Comparison of ENCODE assay signal across 23 cellular contexts in the genomic region with DNA sequence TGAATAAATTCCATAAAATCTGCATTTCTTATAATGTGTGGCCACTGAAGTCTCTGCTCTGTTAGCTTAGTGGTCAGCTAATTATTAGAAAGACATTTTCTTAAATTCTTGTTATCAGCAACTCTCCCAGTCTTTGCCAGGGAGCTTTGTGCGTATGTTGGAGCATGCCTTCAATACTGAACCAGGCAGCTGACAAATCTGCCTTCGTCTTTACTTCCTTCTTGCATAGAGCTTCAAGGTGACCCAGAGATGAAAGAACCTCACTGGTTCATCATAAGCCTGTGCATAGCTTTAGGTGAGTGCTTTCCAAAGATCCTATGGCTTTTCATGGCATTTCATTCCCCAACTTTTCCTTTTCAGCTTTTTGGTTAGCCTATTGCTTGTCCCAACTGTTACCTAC. TPM values are rescaled to one million over a fixed set of nuclear protein-coding genes. Genes with fewer than 3 reads are reported as not detected.
A peak's percentile ranks its signal among the peaks of the same experiment; 100 is the strongest.
DNase-seq lines count a peak whose midpoint lies in the region; ATAC-seq, FAIRE-seq and TF ChIP-seq lines count a peak whose summit lies in the region.
"Had no signal": no experiment of that assay in that cellular context is flagged by ENCODE, and none has a peak within 500 bp of the region (broad histone marks: within the 10 kb centered on the region; RNA-seq: fewer than 3 reads in every experiment).

No MANE protein-coding gene starts in this region.

- no peak overlapping the region for H4K8ac ChIP-seq in H1 (ENCODE audit: extremely low read depth, insufficient read depth, low read length)

- no peaks in the 10 kb centered on the region for H3K9me3 Mint-ChIP-seq in stimulated activated memory B cell treated with anti-CD40 and anti-IgM and Interleukin-4, amounts not matched to agents 10 μg/mL and 1 μg/mL and 100 μg/mL, for 72 hours

- H2BK5ac ChIP-seq in H1 (ENCODE audit: low read depth, low read length): no peak overlapping the region

- no peak overlapping the region for H3K4ac ChIP-seq in H1 (replicated peaks; ENCODE audit: insufficient read length, low read depth, low read length)

- H2BK120ac ChIP-seq in H1 (replicated peaks; ENCODE audit: low read depth, low read length): no peak overlapping the region

- DNase-seq in NOMO-1 treated with DMSO at 0.1 percent for 48 hours (lab: John Stamatoyannopoulos, UW; ENCODE audit: unreplicated experiment): peak; percentile 12
- no peak for DNase-seq in NOMO-1 (lab: John Stamatoyannopoulos, UW; ENCODE audit: unreplicated experiment in 2 of 2)
- DNase-seq in NB4 (ENCODE audit: low read depth): peak; percentile 28
- no peak for DNase-seq in H1 (ENCODE audit: low read depth in 1 of 2, low spot score in 2 of 2)
- DNase-seq in NCI-H226: no peak
- no peak for DNase-seq in GM03348 (ENCODE audit: low spot score)
- DNase-seq: 8988T, EL, GM23248, HCEC 1CT, MG63, NCI-H1105 treated with DMSO at 0.1 percent for 48 hours, NCI-H2081, NCI-H2171, NCI-H524 treated with DMSO at 0.1 percent for 48 hours, T-cell had no signal

- H4K5ac ChIP-seq in H1 (ENCODE audit: insufficient read length, low read depth, low read length): no peak overlapping the region

- no peak overlapping the region for H2BK20ac ChIP-seq in H1 (ENCODE audit: low read length)

- no peaks in the 10 kb centered on the region for H4K20me1 ChIP-seq in H1 (replicated peaks in 1 of 2; ENCODE audit: control insufficient read depth in 1 of 2, insufficient read depth in 2 of 2, low read length in 2 of 2)

- ATAC-seq in stimulated activated memory B cell treated with anti-CD40 and anti-IgM and Interleukin-4, amounts not matched to agents 10 μg/mL and 1 μg/mL and 100 μg/mL, for 72 hours: no peak
- no peak for ATAC-seq in GM21390 (IDR thresholded peaks at IDR 0.05; ENCODE audit: unreplicated experiment)
- ATAC-seq: Panc1, SK-N-SH treated with all-trans-retinoic acid at 6 μM for 48 hours, T-cell had no signal

- TF ChIP-seq CTCF in NB4 (IDR thresholded peaks at IDR 0.05; ENCODE audit: low read depth, low read length) (no peak), H1 (IDR thresholded peaks at IDR 0.05; ENCODE audit: control extremely low read depth in 1 of 3, insufficient read depth in 1 of 3, low read depth in 1 of 3, low read length in 3 of 3) (no peak)

- H3K56ac ChIP-seq in H1 (replicated peaks; ENCODE audit: insufficient read length, low read depth, low read length): no peak overlapping the region

- H2AK5ac ChIP-seq in H1 (ENCODE audit: low read depth, low read length): no peak overlapping the region

- no peaks in the 10 kb centered on the region for H3K27me3 Mint-ChIP-seq in stimulated activated memory B cell treated with anti-CD40 and anti-IgM and Interleukin-4, amounts not matched to agents 10 μg/mL and 1 μg/mL and 100 μg/mL, for 72 hours

- no peak overlapping the region for H3K4me3 Mint-ChIP-seq in stimulated activated memory B cell treated with anti-CD40 and anti-IgM and Interleukin-4, amounts not matched to agents 10 μg/mL and 1 μg/mL and 100 μg/mL, for 72 hours
- H3K4me3 Mint-ChIP-seq: T-cell; T-helper 2 cell treated with Interferon-gamma antibody and Interleukin-4, amounts not matched to agents 5 μg/mL and 100 μg/mL, for 36 hours had no signal

- peaks cover 15% of the 10 kb centered on the region for H3K4me1 Mint-ChIP-seq in stimulated activated memory B cell treated with anti-CD40 and anti-IgM and Interleukin-4, amounts not matched to agents 10 μg/mL and 1 μg/mL and 100 μg/mL, for 72 hours
- H3K4me1 Mint-ChIP-seq: T-cell had no signal

- FAIRE-seq in H1 (lab: Jason Lieb, UNC): no peak
- FAIRE-seq: D721Med had no signal

- H3K14ac ChIP-seq in H1 (ENCODE audit: insufficient read length): no peak overlapping the region

- no peak for TF ChIP-seq EP300 in H1 (IDR thresholded peaks at IDR 0.05; ENCODE audit: borderline replicate concordance in 1 of 2, low read depth in 2 of 2, low read length in 2 of 2)

- H3K23me2 ChIP-seq in H1 (ENCODE audit: low read depth, low read length): no peaks in the 10 kb centered on the region

- CTCF ChIA-PET in H1 (lab: Charles Lee; ENCODE audit: partially characterized antibody): interaction anchor here (0.9 to 1.4 kb wide), 5 partner anchors 11 to 519 kb away, joined by 3 to 4 read pairs (median 3); no protein-coding TSS in a partner anchor

- no peak overlapping the region for H2BK15ac ChIP-seq in H1 (ENCODE audit: low read length)

- H3K79me2 ChIP-seq in H1 (ENCODE audit: control insufficient read depth in 1 of 2, insufficient read depth in 2 of 2, low read length in 2 of 2): no peaks in the 10 kb centered on the region

- no peak overlapping the region for H3K23ac ChIP-seq in H1 (ENCODE audit: insufficient read length)

- no peak overlapping the region for H3K4me2 ChIP-seq in H1 (ENCODE audit: insufficient read depth in 1 of 2, low read depth in 2 of 2, low read length in 2 of 2)

- H3K9me3 ChIP-seq in H1 (ENCODE audit: insufficient read depth in 2 of 2, low read depth in 1 of 2, low read length in 1 of 2): no peaks in the 10 kb centered on the region

- H3K27ac Mint-ChIP-seq in stimulated activated memory B cell treated with anti-CD40 and anti-IgM and Interleukin-4, amounts not matched to agents 10 μg/mL and 1 μg/mL and 100 μg/mL, for 72 hours: peak overlapping the region; percentile 30
- H3K27ac Mint-ChIP-seq: T-cell; T-helper 2 cell treated with Interferon-gamma antibody and Interleukin-4, amounts not matched to agents 5 μg/mL and 100 μg/mL, for 36 hours had no signal

- no peaks in the 10 kb centered on the region for H3K27me3 ChIP-seq in H1 (replicated peaks in 1 of 4; ENCODE audit: control insufficient read depth in 3 of 4, extremely low read depth in 1 of 4, insufficient read depth in 3 of 4, low read length in 3 of 4)

- H3K4me3 ChIP-seq in NB4 (ENCODE audit: low read depth, low read length) (no peak overlapping the region), H1 (ENCODE audit: extremely low read depth in 1 of 4, insufficient read depth in 2 of 4, low read depth in 3 of 4, low read length in 4 of 4) (no peak overlapping the region)
- H3K4me3 ChIP-seq: GM23248, MG63 had no signal

- H3K18ac ChIP-seq in H1 (ENCODE audit: extremely low read depth, low read length): no peak overlapping the region

- no peaks in the 10 kb centered on the region for H3K36me3 ChIP-seq in H1 (ENCODE audit: control insufficient read depth in 2 of 4, insufficient read depth in 4 of 4, low read length in 3 of 4)
- H3K36me3 ChIP-seq: MG63 had no signal

- no peak overlapping the region for H3K9ac ChIP-seq in H1 (replicated peaks in 1 of 4; ENCODE audit: extremely low read depth in 1 of 4, low read depth in 3 of 4, low read length in 3 of 4)
- H3K9ac ChIP-seq: GM23248 had no signal

- no peaks in the 10 kb centered on the region for H3K36me3 Mint-ChIP-seq in stimulated activated memory B cell treated with anti-CD40 and anti-IgM and Interleukin-4, amounts not matched to agents 10 μg/mL and 1 μg/mL and 100 μg/mL, for 72 hours
- H3K36me3 Mint-ChIP-seq: CD14-positive monocyte, T-cell had no signal

- peak overlapping the region; percentile 58; the same call in 1 of the 2 replicates for H2AFZ ChIP-seq in H1 (ENCODE audit: low read length)
- H2AFZ ChIP-seq: GM23248 had no signal

- no peaks in the 10 kb centered on the region for H3K79me1 ChIP-seq in H1 (ENCODE audit: low read depth, low read length)

- 91% methylated on average over 2 of the region's 2 CpGs; no CpG with 5 or more reads in 1 of the 2 experiments for WGBS in H1 (ENCODE audit: extremely low coverage in 1 of 2, insufficient coverage in 1 of 2, insufficient read length in 1 of 2, insufficient replicate concordance in 2 of 2, low coverage in 1 of 2, low lambda C conversion rate in 2 of 2, missing lambda C conversion rate in 1 of 2), 2 experiments

- no peak overlapping the region for H2BK12ac ChIP-seq in H1 (ENCODE audit: low read depth, low read length)

- no peaks in the 10 kb centered on the region for H3K4me1 ChIP-seq in H1 (replicated peaks in 1 of 4; ENCODE audit: control insufficient read depth in 3 of 4, insufficient read depth in 4 of 4, low read length in 3 of 4)

- no peak for TF ChIP-seq RAD21 in H1 (IDR thresholded peaks at IDR 0.05 in 1 of 2, conservative IDR thresholded peaks at IDR 0.05 in 1 of 2; ENCODE audit: low read depth in 2 of 2, low read length in 2 of 2)

- no peak overlapping the region for H3K27ac ChIP-seq in H1 (ENCODE audit: low read depth, low read length)
- H3K27ac ChIP-seq: GM23248 had no signal

- no peak overlapping the region for H4K91ac ChIP-seq in H1 (replicated peaks; ENCODE audit: insufficient read length, low read length)

- TF ChIP-seq POLR2A in NB4 (IDR thresholded peaks at IDR 0.05; ENCODE audit: extremely low read depth, insufficient read length) (no peak), H1 (IDR thresholded peaks at IDR 0.05; ENCODE audit: control extremely low read depth in 1 of 2, low read depth in 2 of 2, low read length in 2 of 2) (no peak)

- POLR2A ChIA-PET in H1 (lab: Charles Lee; ENCODE audit: partially characterized antibody): interaction anchor here (0.9 to 1.1 kb wide), 2 partner anchors 45 to 49 kb away, joined by 3 read pairs; no protein-coding TSS in a partner anchor

TF ChIP-seq in H1, 55 proteins besides CTCF, POLR2A, EP300 and RAD21 (continues in another document):
- TF ChIP-seq, protein P1, sequence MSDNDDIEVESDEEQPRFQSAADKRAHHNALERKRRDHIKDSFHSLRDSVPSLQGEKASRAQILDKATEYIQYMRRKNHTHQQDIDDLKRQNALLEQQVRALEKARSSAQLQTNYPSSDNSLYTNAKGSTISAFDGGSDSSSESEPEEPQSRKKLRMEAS (IDR thresholded peaks at IDR 0.05): no peak
- TF ChIP-seq CHD1 (IDR thresholded peaks at IDR 0.05; ENCODE audit: low read depth, low read length): no peak
- no peak for TF ChIP-seq JUND (IDR thresholded peaks at IDR 0.05; ENCODE audit: low read length)
- TF ChIP-seq, protein P2, sequence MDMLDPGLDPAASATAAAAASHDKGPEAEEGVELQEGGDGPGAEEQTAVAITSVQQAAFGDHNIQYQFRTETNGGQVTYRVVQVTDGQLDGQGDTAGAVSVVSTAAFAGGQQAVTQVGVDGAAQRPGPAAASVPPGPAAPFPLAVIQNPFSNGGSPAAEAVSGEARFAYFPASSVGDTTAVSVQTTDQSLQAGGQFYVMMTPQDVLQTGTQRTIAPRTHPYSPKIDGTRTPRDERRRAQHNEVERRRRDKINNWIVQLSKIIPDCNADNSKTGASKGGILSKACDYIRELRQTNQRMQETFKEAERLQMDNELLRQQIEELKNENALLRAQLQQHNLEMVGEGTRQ (IDR thresholded peaks at IDR 0.05; ENCODE audit: low read length): no peak
- no peak for TF ChIP-seq SIX5 (IDR thresholded peaks at IDR 0.05; ENCODE audit: low read depth, low read length)
- TF ChIP-seq TEAD4 (IDR thresholded peaks at IDR 0.05; ENCODE audit: low read depth, low read length): no peak

RNA-seq across cellular contexts. Expression of a gene that starts 43.0 kb away (rescaled TPM):
- total RNA-seq in H1 (2021; fragmentation: NEBNext Ultra II Directional; extraction: Animal tissue kit (Norgen Biotek cat#: 25700)): 56.3 and 59.6 TPM in 2 replicates
- polyA plus RNA-seq in H1 (2011; rRNA removed): 35.5 and 35.8 TPM in 2 replicates
- polyA plus RNA-seq in H1 (2011; cell fraction: cytosol; rRNA removed): 60.1 TPM
- 127 TPM for polyA plus RNA-seq in H1 (2011; cell fraction: nucleus; rRNA removed)
- 49.6 to 60.5 TPM (median 53.9 TPM) in 4 replicates for polyA plus RNA-seq in H1 (2012, experiment 1 of 2)
- polyA plus RNA-seq in H1 (2012, experiment 2 of 2): 33.3 TPM
- polyA plus RNA-seq in H1 (2013, experiment 1 of 2): 38.1 TPM
- 35.7 TPM for polyA plus RNA-seq in H1 (2013, experiment 2 of 2)
- 71.8 and 76.0 TPM in 2 replicates for polyA minus RNA-seq in H1 (2011; rRNA and poly(A)+ RNA removed)
- polyA minus RNA-seq in H1 (2011; cell fraction: cytosol; rRNA and poly(A)+ RNA removed): 27.4 TPM
- 45.8 TPM for polyA minus RNA-seq in H1 (2011; cell fraction: nucleus; rRNA and poly(A)+ RNA removed)

Comparison
In these comparisons a context has a peak if more than half of its experiments do, and no peak if none do; other contexts are left out.
1. DNase-seq: peak in NOMO-1 treated with DMSO at 0.1 percent for 48 hours (single experiment) and NB4 (single experiment); none in NOMO-1 (0 of 2), H1 (0 of 2), NCI-H226 (single experiment) and GM03348 (single experiment).